21 cellular contexts compared by ENCODE assay signal in the genomic region with DNA sequence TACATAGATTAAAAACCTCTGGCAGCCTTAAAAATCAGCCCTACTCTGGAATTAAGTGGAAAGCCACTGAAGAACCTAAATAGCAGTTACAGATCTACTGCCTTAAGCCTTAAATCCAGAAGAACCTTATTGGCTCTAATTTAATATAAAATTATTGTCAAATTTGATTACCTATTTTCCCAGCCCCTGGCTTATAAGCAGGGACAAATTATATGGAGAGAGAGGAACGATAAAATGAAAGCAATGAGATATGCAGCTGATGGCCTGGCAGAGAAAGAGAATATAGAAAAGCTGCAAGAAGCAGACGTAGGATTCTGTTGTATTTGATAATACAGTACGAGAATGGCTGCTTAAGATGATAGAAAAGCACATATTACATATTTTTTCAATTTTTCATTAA.
"Had no signal": no experiment of that assay in that cellular context is flagged by ENCODE, and none has a peak within 500 bp of the region (broad histone marks: within the 10 kb centered on the region; RNA-seq: fewer than 3 reads in every experiment).

No MANE protein-coding gene starts in this region.

- H3K9ac ChIP-seq: KMS-11 had no signal

- H3K4me1 Mint-ChIP-seq: IgD-negative memory B cell had no signal

- H3K27ac ChIP-seq: HL-60, KMS-11 had no signal

- H3K36me3 Mint-ChIP-seq: IgD-negative memory B cell had no signal

- DNase-seq: Kasumi-1, MM.1S, NCI-H1105, NCI-H1417, NCI-H1436 treated with DMSO at 0.1 percent for 48 hours, NCI-H1694, NCI-H187 treated with DMSO at 0.1 percent for 48 hours, NCI-H2029 treated with DMSO at 0.1 percent for 48 hours, NCI-H2171 treated with DMSO at 0.1 percent for 48 hours, NCI-H345, NCI-H446 treated with DMSO at 0.1 percent for 48 hours, NCI-H510A treated with DMSO at 0.1 percent for 48 hours, NCI-H526, Right ventricle myocardium superior, RPMI8226, SIG-M5, T-helper 1 cell had no signal

- H3K4me3 Mint-ChIP-seq: IgD-negative memory B cell had no signal

- H3K27ac Mint-ChIP-seq: IgD-negative memory B cell had no signal

- H3K9me3 Mint-ChIP-seq: IgD-negative memory B cell had no signal

- H3K4me3 ChIP-seq: K562 had no signal
